In genomic region chr14:35406090-35406489, GRCh38 we compare ENCODE assay signal across 9 cellular contexts. TPM values are rescaled to one million over a fixed set of nuclear protein-coding genes. Genes with fewer than 3 reads are reported as not detected.
DNase-seq lines count a peak whose midpoint lies in the region; ATAC-seq, FAIRE-seq and TF ChIP-seq lines count a peak whose summit lies in the region.
"Had no signal": no experiment of that assay in that cellular context is flagged by ENCODE, and none has a peak within 500 bp of the region (broad histone marks: within the 10 kb centered on the region; RNA-seq: fewer than 3 reads in every experiment).

No MANE protein-coding gene starts in this region.

- DNase-seq in activated CD8-positive, alpha-beta memory T cell treated with anti-CD3 and anti-CD28 coated beads, Interleukin-2, amount 10 ng/mL, durations not matched to agents 7 days and 5 days: no peak
- no peak for DNase-seq in activated CD8-positive, alpha-beta memory T cell treated with anti-CD3 and anti-CD28 coated beads for 24 hours
- DNase-seq in adipocyte (ENCODE audit: low read depth): no peak
- no peak for DNase-seq in mesenchymal stem cell
- DNase-seq in thyroid gland: no peak
- no peak for DNase-seq in kidney glomerular epithelial cell (lab: John Stamatoyannopoulos, UW)
- DNase-seq in HTR-8/SVneo (ENCODE audit: insufficient read length, low spot score): no peak
- DNase-seq: HCEC 1CT had no signal

- H3K9me3 ChIP-seq in adipocyte (ENCODE audit: control insufficient read depth, low read length): no peaks in the 10 kb centered on the region
- no peaks in the 10 kb centered on the region for H3K9me3 ChIP-seq in mesenchymal stem cell (ENCODE audit: control insufficient read depth, low read length)
- H3K9me3 ChIP-seq in thyroid gland: no peaks in the 10 kb centered on the region

- no peak overlapping the region for H2BK15ac ChIP-seq in mesenchymal stem cell (ENCODE audit: low read depth, poor library complexity, severe bottlenecking)

- no peak overlapping the region for H3K4ac ChIP-seq in mesenchymal stem cell (ENCODE audit: low read depth in 1 of 2, low read length in 2 of 2)

- peak overlapping the region; percentile 13 for H3K27ac Mint-ChIP-seq in activated CD8-positive, alpha-beta memory T cell treated with anti-CD3 and anti-CD28 coated beads, Interleukin-2, amount 10 ng/mL, durations not matched to agents 7 days and 5 days

- no peak overlapping the region for H3K27ac ChIP-seq in mesenchymal stem cell (ENCODE audit: low read length, poor library complexity, severe bottlenecking)
- peak overlapping the region in 2 of 3 donors; percentile 100 for H3K27ac ChIP-seq in thyroid gland

- no peak overlapping the region for H4K8ac ChIP-seq in mesenchymal stem cell (ENCODE audit: low read length)

- peaks cover 48% of the 10 kb centered on the region for H3K4me1 Mint-ChIP-seq in activated CD8-positive, alpha-beta memory T cell treated with anti-CD3 and anti-CD28 coated beads, Interleukin-2, amount 10 ng/mL, durations not matched to agents 7 days and 5 days

- H2AFZ ChIP-seq in mesenchymal stem cell (ENCODE audit: low read depth, low read length): no peak overlapping the region

- H3K79me1 ChIP-seq in mesenchymal stem cell (replicated peaks; ENCODE audit: low read length, poor library complexity, severe bottlenecking): peaks cover 9% of the 10 kb centered on the region

- no peaks in the 10 kb centered on the region for H3K27me3 Mint-ChIP-seq in activated CD8-positive, alpha-beta memory T cell treated with anti-CD3 and anti-CD28 coated beads, Interleukin-2, amount 10 ng/mL, durations not matched to agents 7 days and 5 days

- H3K14ac ChIP-seq in mesenchymal stem cell (ENCODE audit: low read length in 2 of 2): no peak overlapping the region

- no peak for ATAC-seq in activated CD8-positive, alpha-beta memory T cell treated with anti-CD3 and anti-CD28 coated beads, Interleukin-2, amount 10 ng/mL, durations not matched to agents 7 days and 5 days
- no peak for ATAC-seq in HG03432 (IDR thresholded peaks at IDR 0.05; ENCODE audit: unreplicated experiment)

- H3K36me3 Mint-ChIP-seq in activated CD8-positive, alpha-beta memory T cell treated with anti-CD3 and anti-CD28 coated beads, Interleukin-2, amount 10 ng/mL, durations not matched to agents 7 days and 5 days: peaks cover 25% of the 10 kb centered on the region

- no peak overlapping the region for H4K91ac ChIP-seq in mesenchymal stem cell (ENCODE audit: low read length)

- no peak for FAIRE-seq in HTR-8/SVneo (lab: Jason Lieb, UNC)

- H2BK120ac ChIP-seq in mesenchymal stem cell (ENCODE audit: low read depth, low read length): no peak overlapping the region

- peak overlapping the region; percentile 84 for H3K4me3 Mint-ChIP-seq in activated CD8-positive, alpha-beta memory T cell treated with anti-CD3 and anti-CD28 coated beads, Interleukin-2, amount 10 ng/mL, durations not matched to agents 7 days and 5 days

- no CpG with 5 or more reads among the region's 2 CpGs for WGBS in mesenchymal stem cell
- WGBS in thyroid gland, 2 donors: 60 to 78% methylated on average over 2 of the region's 2 CpGs

- peaks cover 37% of the 10 kb centered on the region for H3K4me1 ChIP-seq in adipocyte (ENCODE audit: control insufficient read depth, insufficient read depth, low read length)
- H3K4me1 ChIP-seq in mesenchymal stem cell (ENCODE audit: control insufficient read depth, insufficient read depth, low read depth, low read length): peaks cover 22% of the 10 kb centered on the region
- H3K4me1 ChIP-seq in thyroid gland: peaks cover 30 to 35% of the 10 kb centered on the region in 2 donors

- H3K9ac ChIP-seq in adipocyte (ENCODE audit: low read length) (peak overlapping the region; percentile 100), mesenchymal stem cell (ENCODE audit: low read length) (peak overlapping the region; percentile 93)

- CTCF ChIA-PET in activated CD8-positive, alpha-beta memory T cell treated with anti-CD3 and anti-CD28 coated beads, Interleukin-2, amount 10 ng/mL, durations not matched to agents 7 days and 5 days (lab: Charles Lee): interaction anchor here (0.6 to 6.5 kb wide), 18 partner anchors 9 to 424 kb away, joined by 3 to 80 read pairs (median 6); partner anchors contain the start of genes PSMA6 and SRP54

- TF ChIP-seq POLR2A in thyroid gland (IDR thresholded peaks at IDR 0.05): no peak

- no peak overlapping the region for H2AK5ac ChIP-seq in mesenchymal stem cell (ENCODE audit: low read length, severe bottlenecking)

- no peak for TF ChIP-seq CTCF in thyroid gland (IDR thresholded peaks at IDR 0.05)

- H3K4me3 ChIP-seq in adipocyte (ENCODE audit: low read length) (peak overlapping the region; percentile 95), mesenchymal stem cell (ENCODE audit: insufficient read depth in 1 of 2, low read depth in 1 of 2, low read length in 2 of 2) (no peak overlapping the region), thyroid gland (replicated peaks in 1 of 3) (no peak overlapping the region)

- no peak overlapping the region for H3K23ac ChIP-seq in mesenchymal stem cell (ENCODE audit: low read length in 2 of 2)

- no peak overlapping the region for H2BK12ac ChIP-seq in mesenchymal stem cell (ENCODE audit: low read length in 2 of 2)

- H3K36me3 ChIP-seq in adipocyte (ENCODE audit: control insufficient read depth, insufficient read depth, low read length, severe bottlenecking) (peaks cover 26% of the 10 kb centered on the region), mesenchymal stem cell (ENCODE audit: control insufficient read depth in 1 of 2, insufficient read depth in 2 of 2, low read depth in 1 of 2, low read length in 2 of 2) (peaks cover 24 to 26% of the 10 kb centered on the region in 2 experiments), thyroid gland (peaks cover 25% of the 10 kb centered on the region in 2 donors)

- intact Hi-C loops in thyroid gland (cut with DNase I): loop anchor here (5.0 kb wide), 1 partner anchor 114 kb away; the partner anchor contains the start of gene PSMA6

- no peak overlapping the region for H3K18ac ChIP-seq in mesenchymal stem cell (ENCODE audit: low read depth in 1 of 2, low read length in 2 of 2)

- H3K27me3 ChIP-seq in adipocyte (replicated peaks; ENCODE audit: control insufficient read depth, insufficient read depth, low read length) (no peaks in the 10 kb centered on the region), mesenchymal stem cell (ENCODE audit: control insufficient read depth in 1 of 2, insufficient read depth in 1 of 2, low read length in 2 of 2) (no peaks in the 10 kb centered on the region), thyroid gland (no peaks in the 10 kb centered on the region)

- no peaks in the 10 kb centered on the region for H3K9me3 Mint-ChIP-seq in activated CD8-positive, alpha-beta memory T cell treated with anti-CD3 and anti-CD28 coated beads, Interleukin-2, amount 10 ng/mL, durations not matched to agents 7 days and 5 days (ENCODE audit: low read depth)

- no peak overlapping the region for H2BK5ac ChIP-seq in mesenchymal stem cell (ENCODE audit: low read depth, low read length, poor library complexity, severe bottlenecking)

- H3K4me2 ChIP-seq in mesenchymal stem cell (ENCODE audit: low read length, poor library complexity, severe bottlenecking): no peak overlapping the region

RNA-seq across cellular contexts. Expression of gene NFKBIA, which starts 1.5 kb away (rescaled TPM):
- total RNA-seq in activated CD8-positive, alpha-beta memory T cell treated with anti-CD3 and anti-CD28 coated beads, Interleukin-2, amount 10 ng/mL, durations not matched to agents 7 days and 5 days: 100 to 1,000 TPM in 1 of 2 experiments, 10 to 100 TPM in 1; 82.9 to 245 TPM
- polyA plus RNA-seq in mesenchymal stem cell (2013, experiment 1 of 2): 80.0 TPM
- 75.3 TPM for polyA plus RNA-seq in mesenchymal stem cell (2013, experiment 2 of 2)
- total RNA-seq in thyroid gland: 100 to 1,000 TPM; 200 to 434 (median 356) TPM
